Comparison of ENCODE assay signal across 8 cellular contexts in genomic region chr2:231713738-231714638, GRCh38. TPM values are rescaled to one million over a fixed set of nuclear protein-coding genes. Genes with fewer than 3 reads are reported as not detected.
DNase-seq lines count a peak whose midpoint lies in the region; ATAC-seq, FAIRE-seq and TF ChIP-seq lines count a peak whose summit lies in the region.

No MANE protein-coding gene starts in this region.

- peak overlapping the region; percentile 18 to 69 (median 62) for H3K27ac ChIP-seq in Peyer's patch
- H3K27ac ChIP-seq in naive thymus-derived CD4-positive, alpha-beta T cell (ENCODE audit: low read depth, low read length): peak overlapping the region; percentile 59

- H3K4me1 ChIP-seq in Peyer's patch: peaks cover 3 to 27% (median 17%) of the 10 kb centered on the region in 4 donors
- H3K4me1 ChIP-seq in naive thymus-derived CD4-positive, alpha-beta T cell (ENCODE audit: control insufficient read depth in 2 of 2, insufficient read depth in 2 of 2, low read length in 2 of 2): peaks cover 28 to 34% of the 10 kb centered on the region in 2 donors

- peaks cover 0 to 19% (median 0%) of the 10 kb centered on the region in 3 donors for H3K36me3 ChIP-seq in Peyer's patch
- H3K36me3 ChIP-seq in naive thymus-derived CD4-positive, alpha-beta T cell (ENCODE audit: control insufficient read depth in 2 of 3, insufficient read depth in 3 of 3, low read length in 3 of 3): peaks cover 12 to 41% (median 15%) of the 10 kb centered on the region in 3 experiments

- intact Hi-C loops in naive thymus-derived CD4-positive, alpha-beta T cell (cut with micrococcal nuclease): loop anchor here (1.0 to 2.0 kb wide), 2 partner anchors 8 to 27 kb away; no protein-coding TSS in a partner anchor

- TF ChIP-seq CTCF in Peyer's patch (IDR thresholded peaks at IDR 0.05): peak; percentile 93 to 97 (median 95)

- peaks cover 10 to 29% (median 23%) of the 10 kb centered on the region in 5 donors for H3K36me3 Mint-ChIP-seq in naive thymus-derived CD4-positive, alpha-beta T cell
- peaks cover 55% of the 10 kb centered on the region for H3K36me3 Mint-ChIP-seq in stimulated activated memory B cell treated with anti-CD40 and anti-IgM and Interleukin-4, amounts not matched to agents 10 μg/mL and 1 μg/mL and 100 μg/mL, for 72 hours

- no peaks in the 10 kb centered on the region for H3K9me3 ChIP-seq in Peyer's patch
- H3K9me3 ChIP-seq in naive thymus-derived CD4-positive, alpha-beta T cell (ENCODE audit: control insufficient read depth in 2 of 3, low read length in 3 of 3): no peaks in the 10 kb centered on the region

- peak; percentile 67 for ATAC-seq in naive thymus-derived CD4-positive, alpha-beta T cell
- ATAC-seq in stimulated activated memory B cell treated with anti-CD40 and anti-IgM and Interleukin-4, amounts not matched to agents 10 μg/mL and 1 μg/mL and 100 μg/mL, for 72 hours: peak; percentile 22
- ATAC-seq in HG03521 (IDR thresholded peaks at IDR 0.05; ENCODE audit: unreplicated experiment): no peak

- CTCF ChIA-PET in naive thymus-derived CD4-positive, alpha-beta T cell (lab: Charles Lee): interaction anchor here (0.6 to 12.1 kb wide), 23 partner anchors 10 to 197 kb away, joined by 3 to 475 read pairs (median 5); no protein-coding TSS in a partner anchor

- peak; percentile 94 for TF ChIP-seq POLR2A in GM12891 (IDR thresholded peaks at IDR 0.05; ENCODE audit: low read depth, low read length)
- TF ChIP-seq POLR2A in Peyer's patch (IDR thresholded peaks at IDR 0.05): peak; percentile 8 to 35

- H3K9me3 Mint-ChIP-seq in naive thymus-derived CD4-positive, alpha-beta T cell: peaks cover 0 to 16% (median 0%) of the 10 kb centered on the region in 11 donors
- H3K9me3 Mint-ChIP-seq in stimulated activated memory B cell treated with anti-CD40 and anti-IgM and Interleukin-4, amounts not matched to agents 10 μg/mL and 1 μg/mL and 100 μg/mL, for 72 hours: no peaks in the 10 kb centered on the region

- no peaks in the 10 kb centered on the region for H3K27me3 ChIP-seq in Peyer's patch
- no peaks in the 10 kb centered on the region for H3K27me3 ChIP-seq in naive thymus-derived CD4-positive, alpha-beta T cell (ENCODE audit: control insufficient read depth in 2 of 2, insufficient read depth in 2 of 2, low read length in 2 of 2)

- peak overlapping the region; percentile 79 to 97 (median 94) for H3K27ac Mint-ChIP-seq in naive thymus-derived CD4-positive, alpha-beta T cell
- peak overlapping the region; percentile 100 for H3K27ac Mint-ChIP-seq in stimulated activated memory B cell treated with anti-CD40 and anti-IgM and Interleukin-4, amounts not matched to agents 10 μg/mL and 1 μg/mL and 100 μg/mL, for 72 hours

- POLR2A ChIA-PET in naive thymus-derived CD4-positive, alpha-beta T cell (lab: Charles Lee): interaction anchor here (0.6 to 6.0 kb wide), 22 partner anchors 8 to 250 kb away, joined by 3 to 80 read pairs (median 4); no protein-coding TSS in a partner anchor

- peaks cover 0 to 2% (median 0%) of the 10 kb centered on the region in 5 donors for H3K27me3 Mint-ChIP-seq in naive thymus-derived CD4-positive, alpha-beta T cell
- H3K27me3 Mint-ChIP-seq in stimulated activated memory B cell treated with anti-CD40 and anti-IgM and Interleukin-4, amounts not matched to agents 10 μg/mL and 1 μg/mL and 100 μg/mL, for 72 hours: no peaks in the 10 kb centered on the region

- DNase-seq in GM12891 (ENCODE audit: insufficient read length, low spot score) (peak; percentile 66), KG1 (lab: John Stamatoyannopoulos, UW) (peak; percentile 82), Peyer's patch (peak; percentile 92 to 95 (median 92)), activated T-helper 1 cell treated with Interleukin-2 at 50 U/mL for 16 hours (ENCODE audit: low read depth) (peak; percentile 83), fibroblast of gingiva (ENCODE audit: low read depth) (peak; percentile 85)
- peak; percentile 83 to 96 (median 90) for DNase-seq in naive thymus-derived CD4-positive, alpha-beta T cell

- H3K4me3 Mint-ChIP-seq in naive thymus-derived CD4-positive, alpha-beta T cell: peak overlapping the region; percentile 37 to 72 (median 58)
- H3K4me3 Mint-ChIP-seq in stimulated activated memory B cell treated with anti-CD40 and anti-IgM and Interleukin-4, amounts not matched to agents 10 μg/mL and 1 μg/mL and 100 μg/mL, for 72 hours: peak overlapping the region; percentile 46

- peaks cover 30 to 45% (median 35%) of the 10 kb centered on the region in 7 donors for H3K4me1 Mint-ChIP-seq in naive thymus-derived CD4-positive, alpha-beta T cell
- peaks cover 66% of the 10 kb centered on the region for H3K4me1 Mint-ChIP-seq in stimulated activated memory B cell treated with anti-CD40 and anti-IgM and Interleukin-4, amounts not matched to agents 10 μg/mL and 1 μg/mL and 100 μg/mL, for 72 hours

- no peak overlapping the region for H3K4me3 ChIP-seq in Peyer's patch
- no peak overlapping the region for H3K4me3 ChIP-seq in naive thymus-derived CD4-positive, alpha-beta T cell (ENCODE audit: low read length)

- peak; percentile 89 for FAIRE-seq in GM12891 (lab: Jason Lieb, UNC)

TF ChIP-seq in GM12891, 5 proteins besides CTCF, POLR2A, EP300 and RAD21:
- TF ChIP-seq POLR2AphosphoS5 (IDR thresholded peaks at IDR 0.05; ENCODE audit: low read depth, low read length): peak; percentile 96
- TF ChIP-seq TAF1 (IDR thresholded peaks at IDR 0.05; ENCODE audit: low read depth, low read length): no peak; the same call in 1 of the 2 replicates
- TF ChIP-seq POU2F2 (IDR thresholded peaks at IDR 0.05; ENCODE audit: low read depth, low read length): peak; percentile 91

RNA-seq across cellular contexts. Expression of gene PTMA, which starts 5.7 kb away (rescaled TPM):
- 1,598 TPM for polyA plus RNA-seq in GM12891 (2012; ENCODE audit: low read depth, missing spikeins)
- 1,000 to 10,000 TPM in 1 of 4 donors, 100 to 1,000 TPM in 3; 316 to 1,049 (median 353) TPM for total RNA-seq in Peyer's patch
- 1,000 to 10,000 TPM; 1,211 to 1,988 (median 1,290) TPM for total RNA-seq in naive thymus-derived CD4-positive, alpha-beta T cell
- polyA plus RNA-seq in naive thymus-derived CD4-positive, alpha-beta T cell: 1,000 to 10,000 TPM; 1,543 to 2,051 TPM
